ENCODE assay signal across 19 cellular contexts in genomic region chr2:1829831-1830230, GRCh38.
DNase-seq lines count a peak whose midpoint lies in the region; FAIRE-seq and TF ChIP-seq lines count a peak whose summit lies in the region.
"Had no signal": no experiment of that assay in that cellular context is flagged by ENCODE, and none has a peak within 500 bp of the region (broad histone marks: within the 10 kb centered on the region; RNA-seq: fewer than 3 reads in every experiment).

No MANE protein-coding gene starts in this region.

- no peak for FAIRE-seq in kidney (lab: Jason Lieb, UNC)
- FAIRE-seq: D721Med, GM12892, GM18507, H54 had no signal

- H3K9me3 Mint-ChIP-seq in MCF 10A (ENCODE audit: unreplicated experiment), result no peaks in the 10 kb centered on the region
- H3K9me3 Mint-ChIP-seq: CD4-positive, alpha-beta T cell; GM23338 had no signal

- peak; percentile 42 for DNase-seq in A673 (ENCODE audit: low spot score)
- peak; percentile 19 for DNase-seq in NAMALWA (ENCODE audit: low spot score)
- peak; percentile 7 for DNase-seq in kidney
- no peak for DNase-seq in smooth muscle cell (lab: John Stamatoyannopoulos, UW; ENCODE audit: unreplicated experiment)
- DNase-seq in SK-N-SH, result no peak
- no peak for DNase-seq in MCF 10A (ENCODE audit: unreplicated experiment)
- DNase-seq in DMS79 treated with DMSO at 0.1 percent for 48 hours (lab: John Stamatoyannopoulos, UW), result no peak
- DNase-seq: 8988T; Caco-2; CD4-positive, alpha-beta T cell; GDM1; HCEC 1CT had no signal

- H3F3A ChIP-seq in smooth muscle cell (ENCODE audit: low read depth), result no peaks in the 10 kb centered on the region
- no peaks in the 10 kb centered on the region for H3F3A ChIP-seq in SK-N-SH (replicated peaks; ENCODE audit: insufficient read depth)

- H3K9me2 ChIP-seq in SK-N-SH, result no peaks in the 10 kb centered on the region

- no peak overlapping the region for H3K27ac Mint-ChIP-seq in MCF 10A (ENCODE audit: low read depth, unreplicated experiment)
- H3K27ac Mint-ChIP-seq: B cell; CD4-positive, alpha-beta T cell; GM23338 had no signal

- H2AFZ ChIP-seq in smooth muscle cell (ENCODE audit: low read depth), result no peak overlapping the region
- no peak overlapping the region for H2AFZ ChIP-seq in SK-N-SH (ENCODE audit: low read depth)
- H2AFZ ChIP-seq: GM23338 had no signal

- WGBS in smooth muscle cell (ENCODE audit: low lambda C conversion rate), result 79% methylated on average over 8 of the region's 8 CpGs
- WGBS in SK-N-SH (ENCODE audit: low lambda C conversion rate), result 66% methylated on average over 8 of the region's 8 CpGs

- peaks cover 62% of the 10 kb centered on the region for H3K27me3 Mint-ChIP-seq in MCF 10A (ENCODE audit: insufficient read depth, unreplicated experiment)

- BruUV-seq in A673 (replicated peaks; lab: Mats Ljungman, UMichigan), result no TSS peak
- BruUV-seq in MCF 10A (replicated peaks; lab: Mats Ljungman, UMichigan), result no TSS peak

- H3K9me3 ChIP-seq in A673 (ENCODE audit: low read depth, low read length, poor library complexity, severe bottlenecking), result no peaks in the 10 kb centered on the region
- H3K9me3 ChIP-seq in kidney (ENCODE audit: control insufficient read depth in 1 of 2, low read length in 2 of 2), result no peaks in the 10 kb centered on the region
- H3K9me3 ChIP-seq in smooth muscle cell (replicated peaks; ENCODE audit: low read depth), result no peaks in the 10 kb centered on the region
- H3K9me3 ChIP-seq in SK-N-SH, result no peaks in the 10 kb centered on the region
- H3K9me3 ChIP-seq: Caco-2 had no signal

- H3K79me2 ChIP-seq in smooth muscle cell (ENCODE audit: low read depth), result no peaks in the 10 kb centered on the region
- H3K79me2 ChIP-seq in SK-N-SH (ENCODE audit: insufficient read depth), result no peaks in the 10 kb centered on the region

- peaks cover 9% of the 10 kb centered on the region for H3K4me1 Mint-ChIP-seq in MCF 10A (ENCODE audit: insufficient read depth, unreplicated experiment)
- H3K4me1 Mint-ChIP-seq: B cell had no signal

- CTCF ChIA-PET in A673 (lab: Charles Lee), result no interaction called here
- CTCF ChIA-PET in SK-N-SH (lab: Yijun Ruan, JAX), result interaction anchor here (10.0 kb wide), 1 partner anchor 11 kb away, joined by 82 read pairs; no protein-coding TSS in a partner anchor
- CTCF ChIA-PET in MCF 10A (lab: Yijun Ruan, JAX), result interaction anchor here (1.2 kb wide), 1 partner anchor 12 kb away, joined by 5 read pairs; no protein-coding TSS in a partner anchor

- POLR2A ChIA-PET in A673 (lab: Charles Lee; ENCODE audit: low non-redundant PET) (no interaction called here), SK-N-SH (lab: Yijun Ruan, JAX) (no interaction called here), MCF 10A (lab: Yijun Ruan, JAX) (interaction anchor here (0.7 kb wide), 1 partner anchor 1080 kb away, joined by 3 read pairs; no protein-coding TSS in a partner anchor)

- intact Hi-C loops in A673 (cut with micrococcal nuclease; ENCODE audit: unreplicated experiment) (no loop called here), kidney (cut with DNase I) (no loop called here), MCF 10A (cut with micrococcal nuclease) (no loop called here)

- H4K20me1 ChIP-seq in smooth muscle cell (ENCODE audit: low read depth), result no peaks in the 10 kb centered on the region
- H4K20me1 ChIP-seq in SK-N-SH (ENCODE audit: insufficient read depth), result no peaks in the 10 kb centered on the region

- H3K36me3 Mint-ChIP-seq in MCF 10A (ENCODE audit: insufficient read depth, unreplicated experiment), result no peaks in the 10 kb centered on the region

- no peak overlapping the region for H3K4me3 ChIP-seq in A673 (ENCODE audit: low read depth, low read length, poor library complexity, severe bottlenecking)
- no peak overlapping the region for H3K4me3 ChIP-seq in kidney (ENCODE audit: low read length in 2 of 2)
- no peak overlapping the region for H3K4me3 ChIP-seq in smooth muscle cell
- H3K4me3 ChIP-seq in SK-N-SH (ENCODE audit: low read depth in 2 of 2, low read length in 1 of 2), result no peak overlapping the region
- H3K4me3 ChIP-seq: GM23338 had no signal

- no peak for TF ChIP-seq EP300 in SK-N-SH (IDR thresholded peaks at IDR 0.05; ENCODE audit: borderline replicate concordance in 1 of 2, low read depth in 1 of 2, low read length in 1 of 2)

- H3K27ac ChIP-seq in A673 (ENCODE audit: low read depth, low read length, poor library complexity, severe bottlenecking), result no peak overlapping the region
- no peak overlapping the region for H3K27ac ChIP-seq in kidney (ENCODE audit: low read depth in 2 of 2, low read length in 2 of 2)
- H3K27ac ChIP-seq in smooth muscle cell (ENCODE audit: low read depth), result no peak overlapping the region
- no peak overlapping the region for H3K27ac ChIP-seq in SK-N-SH (ENCODE audit: low read depth in 2 of 2, low read length in 1 of 2)
- H3K27ac ChIP-seq: C4-2B had no signal

- H3K36me3 ChIP-seq in A673 (ENCODE audit: insufficient read depth, low read length, poor library complexity, severe bottlenecking) (no peaks in the 10 kb centered on the region), kidney (ENCODE audit: control insufficient read depth in 1 of 2, insufficient read depth in 2 of 2, low read length in 2 of 2) (no peaks in the 10 kb centered on the region), smooth muscle cell (ENCODE audit: low read depth) (no peaks in the 10 kb centered on the region), SK-N-SH (replicated peaks in 1 of 2; ENCODE audit: control insufficient read depth in 1 of 2, insufficient read depth in 2 of 2, low read length in 1 of 2) (no peaks in the 10 kb centered on the region)

- TF ChIP-seq CTCF in A673 (conservative IDR thresholded peaks at IDR 0.05; ENCODE audit: low read depth, low read length) (no peak), kidney (IDR thresholded peaks at IDR 0.05; ENCODE audit: borderline replicate concordance, extremely low read depth, insufficient read depth) (no peak), smooth muscle cell (IDR thresholded peaks at IDR 0.05; ENCODE audit: borderline replicate concordance, insufficient read depth, poor library complexity, severe bottlenecking) (no peak), SK-N-SH (IDR thresholded peaks at IDR 0.05) (no peak), MCF 10A (IDR thresholded peaks at IDR 0.05; ENCODE audit: unreplicated experiment) (no peak)

- no peak overlapping the region for H3K4me3 Mint-ChIP-seq in MCF 10A (ENCODE audit: unreplicated experiment)
- H3K4me3 Mint-ChIP-seq: B cell; CD4-positive, alpha-beta T cell; GM23338 had no signal

- H3K4me2 ChIP-seq in smooth muscle cell (peak overlapping the region; percentile 65), SK-N-SH (no peak overlapping the region)
- H3K4me2 ChIP-seq: GM23338 had no signal

- no peak for TF ChIP-seq RAD21 in SK-N-SH (IDR thresholded peaks at IDR 0.05; ENCODE audit: low read length)

- H3K4me1 ChIP-seq in A673 (ENCODE audit: insufficient read depth, low read length, poor library complexity, severe bottlenecking) (no peaks in the 10 kb centered on the region), kidney (ENCODE audit: control insufficient read depth in 1 of 2, insufficient read depth in 1 of 2, low read depth in 1 of 2, low read length in 2 of 2) (no peaks in the 10 kb centered on the region), smooth muscle cell (ENCODE audit: low read depth) (peaks cover 13% of the 10 kb centered on the region), SK-N-SH (ENCODE audit: control insufficient read depth in 1 of 2, insufficient read depth in 2 of 2, low read depth in 1 of 2, low read length in 1 of 2) (peaks cover 0 to 9% of the 10 kb centered on the region in 2 experiments; a peak in 1 of 4 replicates)
- H3K4me1 ChIP-seq: Caco-2 had no signal

- H3K9ac ChIP-seq in kidney (ENCODE audit: low read length in 2 of 2), result no peak overlapping the region
- H3K9ac ChIP-seq in smooth muscle cell (ENCODE audit: low read depth), result no peak overlapping the region
- H3K9ac ChIP-seq in SK-N-SH, result no peak overlapping the region

- H3K27me3 ChIP-seq in A673 (replicated peaks; ENCODE audit: insufficient read depth, low read depth, low read length, poor library complexity) (no peaks in the 10 kb centered on the region), smooth muscle cell (ENCODE audit: low read depth) (no peaks in the 10 kb centered on the region), SK-N-SH (ENCODE audit: insufficient read depth) (no peaks in the 10 kb centered on the region)

TF ChIP-seq in SK-N-SH, 30 proteins besides CTCF, POLR2A, EP300 and RAD21:
- TF ChIP-seq CHD2 (IDR thresholded peaks at IDR 0.05; ENCODE audit: low read length, partially characterized antibody) (no peak), JUND (IDR thresholded peaks at IDR 0.05) (no peak), TCF12 (IDR thresholded peaks at IDR 0.05) (no peak), EZH2phosphoT487 (IDR thresholded peaks at IDR 0.05; ENCODE audit: borderline replicate concordance, low read depth) (no peak), FOXM1 (IDR thresholded peaks at IDR 0.05; ENCODE audit: low read depth) (no peak)
- TF ChIP-seq, protein P1, sequence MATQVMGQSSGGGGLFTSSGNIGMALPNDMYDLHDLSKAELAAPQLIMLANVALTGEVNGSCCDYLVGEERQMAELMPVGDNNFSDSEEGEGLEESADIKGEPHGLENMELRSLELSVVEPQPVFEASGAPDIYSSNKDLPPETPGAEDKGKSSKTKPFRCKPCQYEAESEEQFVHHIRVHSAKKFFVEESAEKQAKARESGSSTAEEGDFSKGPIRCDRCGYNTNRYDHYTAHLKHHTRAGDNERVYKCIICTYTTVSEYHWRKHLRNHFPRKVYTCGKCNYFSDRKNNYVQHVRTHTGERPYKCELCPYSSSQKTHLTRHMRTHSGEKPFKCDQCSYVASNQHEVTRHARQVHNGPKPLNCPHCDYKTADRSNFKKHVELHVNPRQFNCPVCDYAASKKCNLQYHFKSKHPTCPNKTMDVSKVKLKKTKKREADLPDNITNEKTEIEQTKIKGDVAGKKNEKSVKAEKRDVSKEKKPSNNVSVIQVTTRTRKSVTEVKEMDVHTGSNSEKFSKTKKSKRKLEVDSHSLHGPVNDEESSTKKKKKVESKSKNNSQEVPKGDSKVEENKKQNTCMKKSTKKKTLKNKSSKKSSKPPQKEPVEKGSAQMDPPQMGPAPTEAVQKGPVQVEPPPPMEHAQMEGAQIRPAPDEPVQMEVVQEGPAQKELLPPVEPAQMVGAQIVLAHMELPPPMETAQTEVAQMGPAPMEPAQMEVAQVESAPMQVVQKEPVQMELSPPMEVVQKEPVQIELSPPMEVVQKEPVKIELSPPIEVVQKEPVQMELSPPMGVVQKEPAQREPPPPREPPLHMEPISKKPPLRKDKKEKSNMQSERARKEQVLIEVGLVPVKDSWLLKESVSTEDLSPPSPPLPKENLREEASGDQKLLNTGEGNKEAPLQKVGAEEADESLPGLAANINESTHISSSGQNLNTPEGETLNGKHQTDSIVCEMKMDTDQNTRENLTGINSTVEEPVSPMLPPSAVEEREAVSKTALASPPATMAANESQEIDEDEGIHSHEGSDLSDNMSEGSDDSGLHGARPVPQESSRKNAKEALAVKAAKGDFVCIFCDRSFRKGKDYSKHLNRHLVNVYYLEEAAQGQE (IDR thresholded peaks at IDR 0.05; ENCODE audit: low read depth, low read length), result no peak

Comparison
In these comparisons a context has a peak if more than half of its experiments do, and no peak if none do; other contexts are left out.
1. DNase-seq: peak in A673 (single experiment), NAMALWA (single experiment) and kidney (single experiment); none in smooth muscle cell (single experiment), SK-N-SH (single experiment), MCF 10A (single experiment) and DMS79 treated with DMSO at 0.1 percent for 48 hours (single experiment).